1 cellular context compared by ENCODE assay signal in the genomic region with DNA sequence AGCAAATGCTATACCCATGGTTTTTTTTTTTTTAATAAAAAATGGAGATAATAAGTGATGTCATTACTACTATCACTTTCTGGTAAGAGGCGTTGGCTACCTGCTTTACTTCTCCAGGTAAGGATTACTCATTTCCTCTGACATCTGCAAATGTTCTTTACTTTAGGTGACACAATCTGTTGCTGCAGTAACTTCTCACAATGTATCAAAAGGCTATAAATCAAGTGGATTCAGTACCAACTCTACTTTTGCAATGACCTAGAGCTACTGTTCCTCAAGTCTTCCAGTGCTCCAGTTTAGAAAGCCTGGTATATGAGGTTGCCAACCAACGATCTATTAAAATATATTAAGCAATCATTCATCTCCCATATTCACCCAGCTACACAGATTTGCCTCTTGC.
TF ChIP-seq lines count a peak whose summit lies in the region.

No MANE protein-coding gene starts in this region.

TF ChIP-seq in HCT116, 20 proteins besides CTCF, POLR2A, EP300 and RAD21 (continued from another document):
- TF ChIP-seq, protein P1, sequence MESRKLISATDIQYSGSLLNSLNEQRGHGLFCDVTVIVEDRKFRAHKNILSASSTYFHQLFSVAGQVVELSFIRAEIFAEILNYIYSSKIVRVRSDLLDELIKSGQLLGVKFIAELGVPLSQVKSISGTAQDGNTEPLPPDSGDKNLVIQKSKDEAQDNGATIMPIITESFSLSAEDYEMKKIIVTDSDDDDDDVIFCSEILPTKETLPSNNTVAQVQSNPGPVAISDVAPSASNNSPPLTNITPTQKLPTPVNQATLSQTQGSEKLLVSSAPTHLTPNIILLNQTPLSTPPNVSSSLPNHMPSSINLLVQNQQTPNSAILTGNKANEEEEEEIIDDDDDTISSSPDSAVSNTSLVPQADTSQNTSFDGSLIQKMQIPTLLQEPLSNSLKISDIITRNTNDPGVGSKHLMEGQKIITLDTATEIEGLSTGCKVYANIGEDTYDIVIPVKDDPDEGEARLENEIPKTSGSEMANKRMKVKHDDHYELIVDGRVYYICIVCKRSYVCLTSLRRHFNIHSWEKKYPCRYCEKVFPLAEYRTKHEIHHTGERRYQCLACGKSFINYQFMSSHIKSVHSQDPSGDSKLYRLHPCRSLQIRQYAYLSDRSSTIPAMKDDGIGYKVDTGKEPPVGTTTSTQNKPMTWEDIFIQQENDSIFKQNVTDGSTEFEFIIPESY (IDR thresholded peaks at IDR 0.05; ENCODE audit: extremely low read depth, insufficient replicate concordance, low read length): no peak
- TF ChIP-seq EZH2phosphoT487 (IDR thresholded peaks at IDR 0.05; ENCODE audit: borderline replicate concordance): no peak
